ENCODE assay signal across 19 cellular contexts in the genomic region with DNA sequence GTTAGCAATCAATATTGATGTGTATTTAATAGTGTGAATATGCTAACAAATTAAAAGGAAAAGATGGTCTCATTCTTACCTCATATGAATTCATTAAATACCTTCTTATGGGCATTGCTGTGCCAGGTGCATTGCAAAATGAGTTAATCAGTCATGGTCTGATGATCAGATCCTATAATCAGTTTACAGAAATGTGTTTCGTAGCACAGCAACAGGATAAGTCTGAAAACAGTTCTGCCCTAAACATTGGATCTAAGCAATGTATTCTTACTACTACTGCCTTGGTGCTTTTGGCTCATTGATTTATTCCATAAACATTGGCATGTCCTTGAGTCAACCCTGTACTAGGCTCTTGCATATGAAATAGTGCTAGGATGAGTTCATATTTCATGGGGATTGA.
"Had no signal": no experiment of that assay in that cellular context is flagged by ENCODE, and none has a peak within 500 bp of the region (broad histone marks: within the 10 kb centered on the region; RNA-seq: fewer than 3 reads in every experiment).

No MANE protein-coding gene starts in this region.

- H3K27me3 ChIP-seq: left lung, right atrium auricular region, thyroid gland had no signal

- H3K4me1 ChIP-seq: left lung, right atrium auricular region, thyroid gland had no signal

- H3K9me3 ChIP-seq: left lung, right atrium auricular region, thyroid gland had no signal

- H3K27ac ChIP-seq: epithelial cell of prostate, left lung, right atrium auricular region, thyroid gland had no signal

- H3K4me3 ChIP-seq: left lung, right atrium auricular region, thyroid gland had no signal

- H3K36me3 ChIP-seq: left lung, right atrium auricular region, thyroid gland had no signal

- DNase-seq: activated CD4-positive, alpha-beta T cell treated with anti-CD3 and anti-CD28 coated beads for 48 hours; activated CD8-positive, alpha-beta T cell treated with anti-CD3 and anti-CD28 coated beads, Interleukin-2, amount 10 ng/mL, durations not matched to agents 7 days and 5 days; activated naive CD4-positive, alpha-beta T cell treated with anti-CD3 and anti-CD28 coated beads, Interleukin-2, amount 10 ng/mL, durations not matched to agents 7 days and 5 days; activated naive CD8-positive, alpha-beta T cell treated with anti-CD3 and anti-CD28 coated beads, Interleukin-2, amount 50 U/mL, for 24 hours; activated T-cell treated with anti-CD3 and anti-CD28 coated beads, Interleukin-2, amount 50 U/mL, for 24 hours; anterior cingulate cortex; central memory CD4-positive, alpha-beta T cell; endodermal cell; hypothalamus; kidney; left lung; midbrain; nephron progenitor cell; posterior cingulate gyrus; stimulated activated CD4-positive, alpha-beta T cell treated with anti-CD3 and anti-CD28 coated beads, Interleukin-2, amount 100 ng/mL, for 24 hours; stimulated activated naive CD4-positive, alpha-beta T cell treated with Interleukin-2 at 50 U/mL for 16 hours; thyroid gland had no signal
